In genomic region chr17:51662204-51663056, GRCh38 we compare ENCODE assay signal across 23 cellular contexts.
"Had no signal": no experiment of that assay in that cellular context is flagged by ENCODE, and none has a peak within 500 bp of the region (broad histone marks: within the 10 kb centered on the region; RNA-seq: fewer than 3 reads in every experiment).

No MANE protein-coding gene starts in this region.

- H3K27me3 ChIP-seq: esophagus muscularis mucosa, foreskin keratinocyte, neutrophil, right lobe of liver, tibial nerve, upper lobe of left lung had no signal

- ATAC-seq: foreskin keratinocyte; gastroesophageal sphincter; heart left ventricle; left lobe of liver; natural killer cell; right lobe of liver; stimulated activated naive B cell treated with anti-CD40 and anti-IgM and Interleukin-4, amounts not matched to agents 10 μg/mL and 1 μg/mL and 100 μg/mL, for 72 hours had no signal

- H3K4me1 ChIP-seq: esophagus muscularis mucosa, foreskin keratinocyte, gastroesophageal sphincter, heart left ventricle, parathyroid adenoma, right lobe of liver, tibial nerve, upper lobe of left lung had no signal

- H3K4me2 ChIP-seq: hepatocyte had no signal

- H3K9me3 ChIP-seq: esophagus muscularis mucosa, gastroesophageal sphincter, heart left ventricle, neutrophil, right lobe of liver, thoracic aorta, tibial nerve, upper lobe of left lung had no signal

- H3K27ac ChIP-seq: esophagus muscularis mucosa, foreskin keratinocyte, gastroesophageal sphincter, heart left ventricle, hepatocyte, neutrophil, parathyroid adenoma, right lobe of liver, thoracic aorta, tibial nerve, upper lobe of left lung had no signal

- FAIRE-seq: endothelial cell of umbilical vein, kidney, small intestine, urothelium cell line had no signal

- DNase-seq: dermis blood vessel endothelial cell; effector memory CD4-positive, alpha-beta T cell; foreskin keratinocyte; heart left ventricle; kidney; natural killer cell; right lobe of liver; small intestine; stimulated activated CD4-positive, alpha-beta T cell treated with anti-CD3 and anti-CD28 coated beads, Interleukin-15, amount 100 ng/mL, for 24 hours; stimulated activated CD4-positive, alpha-beta T cell treated with anti-CD3 and anti-CD28 coated beads, Interleukin-2, amount 100 ng/mL, for 48 hours; stimulated activated naive B cell treated with anti-CD40 and anti-IgM and Interleukin-4, amounts not matched to agents 10 μg/mL and 1 μg/mL and 100 μg/mL, for 72 hours; upper lobe of left lung had no signal

- H3K9ac ChIP-seq: parathyroid adenoma had no signal

- H3K36me3 ChIP-seq: esophagus muscularis mucosa, gastroesophageal sphincter, heart left ventricle, neutrophil, right lobe of liver, thoracic aorta, tibial nerve, upper lobe of left lung had no signal

- H2AFZ ChIP-seq: hepatocyte, parathyroid adenoma had no signal

- H3K4me3 ChIP-seq: esophagus muscularis mucosa, gastroesophageal sphincter, heart left ventricle, hepatocyte, lung, right lobe of liver, thoracic aorta, tibial nerve, upper lobe of left lung had no signal

- H3K79me2 ChIP-seq: hepatocyte, parathyroid adenoma had no signal
